27 cellular contexts compared by ENCODE assay signal in the genomic region with DNA sequence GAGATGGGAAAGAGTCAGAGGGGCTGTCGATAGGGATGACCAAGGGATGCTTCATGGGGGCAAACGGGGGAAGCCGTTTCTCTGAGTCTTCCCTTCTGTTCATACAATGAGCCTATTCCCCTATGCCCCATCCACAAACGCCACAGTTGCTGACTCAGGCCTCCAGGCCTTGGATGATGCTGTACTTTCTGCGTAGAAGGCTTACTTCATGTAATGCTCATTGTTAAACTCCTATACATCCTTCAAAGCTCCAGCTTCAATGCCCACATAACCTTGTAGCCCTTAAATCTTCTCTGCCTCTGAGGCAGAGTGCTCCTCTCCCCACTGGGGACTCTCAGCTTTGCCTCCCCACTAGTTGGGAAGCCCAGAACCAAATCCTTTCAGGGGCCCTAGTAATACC.
DNase-seq lines count a peak whose midpoint lies in the region; ATAC-seq, FAIRE-seq and TF ChIP-seq lines count a peak whose summit lies in the region.
"Had no signal": no experiment of that assay in that cellular context is flagged by ENCODE, and none has a peak within 500 bp of the region (broad histone marks: within the 10 kb centered on the region; RNA-seq: fewer than 3 reads in every experiment).

No MANE protein-coding gene starts in this region.

- DNase-seq in H7 (peak; percentile 22), K562 (ENCODE audit: extremely low read depth in 1 of 4, low spot score in 3 of 4) (no peak), nephron progenitor cell (no peak), NCI-H2227 (lab: John Stamatoyannopoulos, UW; ENCODE audit: unreplicated experiment) (no peak), GM19240 (ENCODE audit: insufficient read length, low spot score) (no peak)
- DNase-seq: 8988T; ACHN; AML-193; BE2C; CD4-positive, alpha-beta T cell; CD8-positive, alpha-beta memory T cell; DMS 273 treated with DMSO at 0.1 percent for 48 hours; DMS79; EL; GDM1; GM23248; H9; HFFc6 had no signal

- no peak for FAIRE-seq in K562 (lab: Jason Lieb, UNC)
- FAIRE-seq: A549, D721Med, GM12891, GM18507, H1 had no signal

- H4K20me1 ChIP-seq in K562 (replicated peaks; ENCODE audit: control insufficient read depth, insufficient read depth, low read length): no peaks in the 10 kb centered on the region
- H4K20me1 ChIP-seq: BLaER1 treated with 17β-estradiol and CSF1 and Interleukin-3, amounts not matched to agents 10 nM and 100 nM had no signal

- no TSS peak for BruUV-seq in K562 (replicated peaks; lab: Mats Ljungman, UMichigan)

- no peaks in the 10 kb centered on the region for H3K4me1 Mint-ChIP-seq in nephron progenitor cell
- H3K4me1 Mint-ChIP-seq: CD8-positive, alpha-beta memory T cell; H9 had no signal

- no peak for TF ChIP-seq POLR2A in K562 (conservative IDR thresholded peaks at IDR 0.05)

- H3K36me3 ChIP-seq in H7 (replicated peaks; ENCODE audit: control insufficient read depth, insufficient read depth, low read length) (peaks cover 51% of the 10 kb centered on the region), K562 (ENCODE audit: control insufficient read depth, insufficient read depth, low read length) (peaks cover 24% of the 10 kb centered on the region; the same call in 2 of the 3 replicates)

- intact Hi-C loops in K562 (cut with micrococcal nuclease): no loop called here

- POLR2A ChIA-PET in K562 (lab: Yijun Ruan, JAX): interaction anchor here (0.6 to 0.9 kb wide), 2 partner anchors 12 to 62 kb away, joined by 3 to 4 read pairs; no protein-coding TSS in a partner anchor

- H3K4me3 ChIP-seq in H7 (ENCODE audit: insufficient read depth, low read depth, low read length) (no peak overlapping the region), K562 (no peak overlapping the region)
- H3K4me3 ChIP-seq: A549; BLaER1 treated with 17β-estradiol and CSF1 and Interleukin-3, amounts not matched to agents 10 nM and 100 nM; GM23248 had no signal

- TF ChIP-seq RAD21 in K562 (CRISPR knock-in tag; conservative IDR thresholded peaks at IDR 0.05 in 1 of 2, IDR thresholded peaks at IDR 0.05 in 1 of 2): no peak

- no peak overlapping the region for H3K4me3 Mint-ChIP-seq in nephron progenitor cell
- H3K4me3 Mint-ChIP-seq: CD14-positive monocyte; CD4-positive, alpha-beta T cell; CD8-positive, alpha-beta memory T cell; H9; HFFc6 had no signal

- no peak for TF ChIP-seq EP300 in K562 (IDR thresholded peaks at IDR 0.05; ENCODE audit: low read length)

- no peak overlapping the region for H2AFZ ChIP-seq in K562 (ENCODE audit: low read depth, low read length)
- H2AFZ ChIP-seq: GM23248 had no signal

- peaks cover 10% of the 10 kb centered on the region for H3K36me3 Mint-ChIP-seq in nephron progenitor cell (ENCODE audit: low read depth)
- H3K36me3 Mint-ChIP-seq: CD14-positive monocyte; CD8-positive, alpha-beta memory T cell had no signal

- H3K9me3 Mint-ChIP-seq in nephron progenitor cell: no peaks in the 10 kb centered on the region
- H3K9me3 Mint-ChIP-seq: CD4-positive, alpha-beta T cell; CD8-positive, alpha-beta memory T cell; HFFc6 had no signal

- H3K9ac ChIP-seq in K562 (ENCODE audit: insufficient read depth in 1 of 2, low read depth in 2 of 2, low read length in 2 of 2): no peak overlapping the region
- H3K9ac ChIP-seq: BLaER1 treated with 17β-estradiol and CSF1 and Interleukin-3, amounts not matched to agents 10 nM and 100 nM; GM23248 had no signal

- H3K27ac Mint-ChIP-seq in nephron progenitor cell: peak overlapping the region; percentile 75
- H3K27ac Mint-ChIP-seq: CD14-positive monocyte; CD4-positive, alpha-beta T cell; CD8-positive, alpha-beta memory T cell; HFFc6 had no signal

- H3K4me2 ChIP-seq in K562 (ENCODE audit: insufficient read depth, low read length): no peak overlapping the region
- H3K4me2 ChIP-seq: A549; BLaER1 treated with 17β-estradiol and CSF1 and Interleukin-3, amounts not matched to agents 10 nM and 100 nM had no signal

- H3K9me1 ChIP-seq in K562 (ENCODE audit: control insufficient read depth, insufficient read depth, low read length): no peaks in the 10 kb centered on the region

- TF ChIP-seq CTCF in K562 (IDR thresholded peaks at IDR 0.05 in 2 of 3, conservative IDR thresholded peaks at IDR 0.05 in 1 of 3; ENCODE audit: insufficient read depth in 2 of 3, low read depth in 1 of 3, low read length in 3 of 3): no peak
- TF ChIP-seq CTCF in nephron progenitor cell (IDR thresholded peaks at IDR 0.05): no peak

- WGBS in K562 (ENCODE audit: insufficient coverage, low coverage, missing lambda C conversion rate): 36% methylated on average over 5 of the region's 5 CpGs

- no peaks in the 10 kb centered on the region for H3K9me3 ChIP-seq in K562 (replicated peaks; ENCODE audit: control insufficient read depth, insufficient read depth, low read depth, low read length)
- H3K9me3 ChIP-seq: A549; BE2C; BLaER1 treated with 17β-estradiol and CSF1 and Interleukin-3, amounts not matched to agents 10 nM and 100 nM had no signal

- H3K4me1 ChIP-seq in K562 (replicated peaks in 1 of 2; ENCODE audit: control insufficient read depth in 2 of 2, insufficient read depth in 2 of 2, low read length in 2 of 2): peaks cover 0 to 5% of the 10 kb centered on the region in 2 experiments; a peak in 3 of 5 replicates
- H3K4me1 ChIP-seq: BE2C had no signal

- CTCF ChIA-PET in K562 (lab: Yijun Ruan, JAX; ENCODE audit: low intra/inter-chr PET ratio): no interaction called here

- H3K27ac ChIP-seq in K562 (ENCODE audit: extremely low read depth, low read depth, low read length): no peak overlapping the region
- H3K27ac ChIP-seq: A549; BLaER1 treated with 17β-estradiol and CSF1 and Interleukin-3, amounts not matched to agents 10 nM and 100 nM; GM23248 had no signal

- no peaks in the 10 kb centered on the region for H3K79me2 ChIP-seq in K562 (ENCODE audit: control insufficient read depth, insufficient read depth, low read length)

- H3K27me3 ChIP-seq in H7 (ENCODE audit: control insufficient read depth, insufficient read depth, low read length) (no peaks in the 10 kb centered on the region), K562 (ENCODE audit: control insufficient read depth in 2 of 2, insufficient read depth in 2 of 2, low read length in 2 of 2) (no peaks in the 10 kb centered on the region)
- H3K27me3 ChIP-seq: BE2C; BLaER1 treated with 17β-estradiol and CSF1 and Interleukin-3, amounts not matched to agents 10 nM and 100 nM had no signal

- H3K27me3 Mint-ChIP-seq in nephron progenitor cell (ENCODE audit: low read depth, poor library complexity): no peaks in the 10 kb centered on the region

- in situ Hi-C loops in K562 (cut with MboI): no loop called here

- ATAC-seq in K562 (no peak; the same call in 2 of the 3 replicates), GM19035 (IDR thresholded peaks at IDR 0.05; ENCODE audit: unreplicated experiment) (no peak)
- ATAC-seq: A549, HCT116 had no signal

TF ChIP-seq in K562, 482 proteins besides CTCF, POLR2A, EP300 and RAD21:
- TF ChIP-seq C11orf30 (IDR thresholded peaks at IDR 0.05; ENCODE audit: low read depth): peak; percentile 32; the same call in 1 of the 2 replicates
- no peak for TF ChIP-seq BRD9 (IDR thresholded peaks at IDR 0.05; ENCODE audit: low read depth, partially characterized antibody)
- peak; percentile 53 for TF ChIP-seq ZNF316 (IDR thresholded peaks at IDR 0.05)
TF ChIP-seq in K562: peak in this region for 2.
